4 cellular contexts compared by ENCODE assay signal in genomic region chr12:120498870-120499515, GRCh38.
TF ChIP-seq lines count a peak whose summit lies in the region.

No MANE protein-coding gene starts in this region.

TF ChIP-seq in SK-N-SH, 30 proteins besides CTCF, POLR2A, EP300 and RAD21:
- TF ChIP-seq FOXJ3 (CRISPR knock-in tag; IDR thresholded peaks at IDR 0.05) (no peak), YY1 (IDR thresholded peaks at IDR 0.05; ENCODE audit: low read depth) (no peak), GATA2 (CRISPR knock-in tag; IDR thresholded peaks at IDR 0.05) (no peak), TEAD4 (IDR thresholded peaks at IDR 0.05; ENCODE audit: borderline replicate concordance, insufficient read depth) (no peak), RFX5 (IDR thresholded peaks at IDR 0.05; ENCODE audit: low read length) (no peak), FOSL2 (IDR thresholded peaks at IDR 0.05; ENCODE audit: borderline replicate concordance, low read depth) (no peak), MEF2A (IDR thresholded peaks at IDR 0.05; ENCODE audit: borderline replicate concordance, low read depth) (no peak)
- TF ChIP-seq, protein P1, sequence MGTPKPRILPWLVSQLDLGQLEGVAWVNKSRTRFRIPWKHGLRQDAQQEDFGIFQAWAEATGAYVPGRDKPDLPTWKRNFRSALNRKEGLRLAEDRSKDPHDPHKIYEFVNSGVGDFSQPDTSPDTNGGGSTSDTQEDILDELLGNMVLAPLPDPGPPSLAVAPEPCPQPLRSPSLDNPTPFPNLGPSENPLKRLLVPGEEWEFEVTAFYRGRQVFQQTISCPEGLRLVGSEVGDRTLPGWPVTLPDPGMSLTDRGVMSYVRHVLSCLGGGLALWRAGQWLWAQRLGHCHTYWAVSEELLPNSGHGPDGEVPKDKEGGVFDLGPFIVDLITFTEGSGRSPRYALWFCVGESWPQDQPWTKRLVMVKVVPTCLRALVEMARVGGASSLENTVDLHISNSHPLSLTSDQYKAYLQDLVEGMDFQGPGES (IDR thresholded peaks at IDR 0.05; ENCODE audit: low read depth, low read length), result no peak

TF ChIP-seq in SK-N-SH treated with all-trans-retinoic acid at 6 μM for 48 hours, 23 proteins besides CTCF, POLR2A, EP300 and RAD21 (continues in another document):
- TF ChIP-seq POU6F1 (CRISPR knock-in tag; IDR thresholded peaks at IDR 0.05; ENCODE audit: borderline replicate concordance, low read depth) (no peak), SNAI2 (CRISPR knock-in tag; IDR thresholded peaks at IDR 0.05) (no peak), ZC3H10 (CRISPR knock-in tag; IDR thresholded peaks at IDR 0.05) (no peak), PPARA (CRISPR knock-in tag; IDR thresholded peaks at IDR 0.05; ENCODE audit: borderline replicate concordance) (no peak), CSDC2 (CRISPR knock-in tag; IDR thresholded peaks at IDR 0.05) (no peak), ZFP30 (CRISPR knock-in tag; IDR thresholded peaks at IDR 0.05) (no peak), ZNF8 (CRISPR knock-in tag; IDR thresholded peaks at IDR 0.05) (no peak), TCF4 (CRISPR knock-in tag; IDR thresholded peaks at IDR 0.05; ENCODE audit: borderline replicate concordance) (no peak), ISL1 (CRISPR knock-in tag; IDR thresholded peaks at IDR 0.05) (no peak)
- TF ChIP-seq, protein P2, sequence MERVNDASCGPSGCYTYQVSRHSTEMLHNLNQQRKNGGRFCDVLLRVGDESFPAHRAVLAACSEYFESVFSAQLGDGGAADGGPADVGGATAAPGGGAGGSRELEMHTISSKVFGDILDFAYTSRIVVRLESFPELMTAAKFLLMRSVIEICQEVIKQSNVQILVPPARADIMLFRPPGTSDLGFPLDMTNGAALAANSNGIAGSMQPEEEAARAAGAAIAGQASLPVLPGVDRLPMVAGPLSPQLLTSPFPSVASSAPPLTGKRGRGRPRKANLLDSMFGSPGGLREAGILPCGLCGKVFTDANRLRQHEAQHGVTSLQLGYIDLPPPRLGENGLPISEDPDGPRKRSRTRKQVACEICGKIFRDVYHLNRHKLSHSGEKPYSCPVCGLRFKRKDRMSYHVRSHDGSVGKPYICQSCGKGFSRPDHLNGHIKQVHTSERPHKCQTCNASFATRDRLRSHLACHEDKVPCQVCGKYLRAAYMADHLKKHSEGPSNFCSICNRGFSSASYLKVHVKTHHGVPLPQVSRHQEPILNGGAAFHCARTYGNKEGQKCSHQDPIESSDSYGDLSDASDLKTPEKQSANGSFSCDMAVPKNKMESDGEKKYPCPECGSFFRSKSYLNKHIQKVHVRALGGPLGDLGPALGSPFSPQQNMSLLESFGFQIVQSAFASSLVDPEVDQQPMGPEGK (CRISPR knock-in tag; IDR thresholded peaks at IDR 0.05; ENCODE audit: borderline replicate concordance), result no peak
- TF ChIP-seq, protein P3, sequence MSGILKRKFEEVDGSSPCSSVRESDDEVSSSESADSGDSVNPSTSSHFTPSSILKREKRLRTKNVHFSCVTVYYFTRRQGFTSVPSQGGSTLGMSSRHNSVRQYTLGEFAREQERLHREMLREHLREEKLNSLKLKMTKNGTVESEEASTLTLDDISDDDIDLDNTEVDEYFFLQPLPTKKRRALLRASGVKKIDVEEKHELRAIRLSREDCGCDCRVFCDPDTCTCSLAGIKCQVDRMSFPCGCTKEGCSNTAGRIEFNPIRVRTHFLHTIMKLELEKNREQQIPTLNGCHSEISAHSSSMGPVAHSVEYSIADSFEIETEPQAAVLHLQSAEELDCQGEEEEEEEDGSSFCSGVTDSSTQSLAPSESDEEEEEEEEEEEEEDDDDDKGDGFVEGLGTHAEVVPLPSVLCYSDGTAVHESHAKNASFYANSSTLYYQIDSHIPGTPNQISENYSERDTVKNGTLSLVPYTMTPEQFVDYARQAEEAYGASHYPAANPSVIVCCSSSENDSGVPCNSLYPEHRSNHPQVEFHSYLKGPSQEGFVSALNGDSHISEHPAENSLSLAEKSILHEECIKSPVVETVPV (CRISPR knock-in tag; IDR thresholded peaks at IDR 0.05), result no peak

TF ChIP-seq in GM23338, 12 proteins besides CTCF, POLR2A, EP300 and RAD21:
- TF ChIP-seq EZH2phosphoT487 (IDR thresholded peaks at IDR 0.05; ENCODE audit: unreplicated experiment) (no peak), ZNF331 (CRISPR knock-in tag; IDR thresholded peaks at IDR 0.05; ENCODE audit: low read depth) (no peak), POLR2AphosphoS5 (IDR thresholded peaks at IDR 0.05; ENCODE audit: low read depth) (peak; percentile 45; the same call in 1 of the 2 replicates), JUNB (IDR thresholded peaks at IDR 0.05; ENCODE audit: unreplicated experiment) (no peak)

TF ChIP-seq in K562, 482 proteins besides CTCF, POLR2A, EP300 and RAD21:
- TF ChIP-seq NRF1 (conservative IDR thresholded peaks at IDR 0.05 in 1 of 2, IDR thresholded peaks at IDR 0.05 in 1 of 2), result no peak
- no peak for TF ChIP-seq ZC3H8 (IDR thresholded peaks at IDR 0.05)
- TF ChIP-seq ZNF668 (CRISPR knock-in tag; IDR thresholded peaks at IDR 0.05), result no peak
- no peak for TF ChIP-seq STAT5A (IDR thresholded peaks at IDR 0.05; ENCODE audit: borderline replicate concordance, low read length)
- TF ChIP-seq NR0B1 (IDR thresholded peaks at IDR 0.05; ENCODE audit: partially characterized antibody), result no peak
- no peak for TF ChIP-seq RCOR1 (IDR thresholded peaks at IDR 0.05; ENCODE audit: borderline replicate concordance in 1 of 2, low read depth in 2 of 2, low read length in 2 of 2)
- no peak for TF ChIP-seq PYGO2 (tag; IDR thresholded peaks at IDR 0.05)
- no peak for TF ChIP-seq ZNF76 (CRISPR knock-in tag; IDR thresholded peaks at IDR 0.05; ENCODE audit: borderline replicate concordance)
- TF ChIP-seq HOMEZ (CRISPR knock-in tag; IDR thresholded peaks at IDR 0.05), result no peak
- no peak for TF ChIP-seq ZNF644 (tag; IDR thresholded peaks at IDR 0.05; ENCODE audit: low read depth)
- TF ChIP-seq, protein P4, sequence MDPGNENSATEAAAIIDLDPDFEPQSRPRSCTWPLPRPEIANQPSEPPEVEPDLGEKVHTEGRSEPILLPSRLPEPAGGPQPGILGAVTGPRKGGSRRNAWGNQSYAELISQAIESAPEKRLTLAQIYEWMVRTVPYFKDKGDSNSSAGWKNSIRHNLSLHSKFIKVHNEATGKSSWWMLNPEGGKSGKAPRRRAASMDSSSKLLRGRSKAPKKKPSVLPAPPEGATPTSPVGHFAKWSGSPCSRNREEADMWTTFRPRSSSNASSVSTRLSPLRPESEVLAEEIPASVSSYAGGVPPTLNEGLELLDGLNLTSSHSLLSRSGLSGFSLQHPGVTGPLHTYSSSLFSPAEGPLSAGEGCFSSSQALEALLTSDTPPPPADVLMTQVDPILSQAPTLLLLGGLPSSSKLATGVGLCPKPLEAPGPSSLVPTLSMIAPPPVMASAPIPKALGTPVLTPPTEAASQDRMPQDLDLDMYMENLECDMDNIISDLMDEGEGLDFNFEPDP (CRISPR knock-in tag; IDR thresholded peaks at IDR 0.05), result no peak
- TF ChIP-seq, protein P2 (CRISPR knock-in tag; IDR thresholded peaks at IDR 0.05; ENCODE audit: borderline replicate concordance), result no peak
- no peak for TF ChIP-seq BCOR (IDR thresholded peaks at IDR 0.05)
- TF ChIP-seq ZNF184 (CRISPR knock-in tag; IDR thresholded peaks at IDR 0.05), result no peak
- TF ChIP-seq ZNF239 (CRISPR knock-in tag; IDR thresholded peaks at IDR 0.05), result no peak
- TF ChIP-seq, protein P5, sequence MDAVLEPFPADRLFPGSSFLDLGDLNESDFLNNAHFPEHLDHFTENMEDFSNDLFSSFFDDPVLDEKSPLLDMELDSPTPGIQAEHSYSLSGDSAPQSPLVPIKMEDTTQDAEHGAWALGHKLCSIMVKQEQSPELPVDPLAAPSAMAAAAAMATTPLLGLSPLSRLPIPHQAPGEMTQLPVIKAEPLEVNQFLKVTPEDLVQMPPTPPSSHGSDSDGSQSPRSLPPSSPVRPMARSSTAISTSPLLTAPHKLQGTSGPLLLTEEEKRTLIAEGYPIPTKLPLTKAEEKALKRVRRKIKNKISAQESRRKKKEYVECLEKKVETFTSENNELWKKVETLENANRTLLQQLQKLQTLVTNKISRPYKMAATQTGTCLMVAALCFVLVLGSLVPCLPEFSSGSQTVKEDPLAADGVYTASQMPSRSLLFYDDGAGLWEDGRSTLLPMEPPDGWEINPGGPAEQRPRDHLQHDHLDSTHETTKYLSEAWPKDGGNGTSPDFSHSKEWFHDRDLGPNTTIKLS (IDR thresholded peaks at IDR 0.05; ENCODE audit: borderline replicate concordance, low read depth), result no peak
- TF ChIP-seq, protein P6, sequence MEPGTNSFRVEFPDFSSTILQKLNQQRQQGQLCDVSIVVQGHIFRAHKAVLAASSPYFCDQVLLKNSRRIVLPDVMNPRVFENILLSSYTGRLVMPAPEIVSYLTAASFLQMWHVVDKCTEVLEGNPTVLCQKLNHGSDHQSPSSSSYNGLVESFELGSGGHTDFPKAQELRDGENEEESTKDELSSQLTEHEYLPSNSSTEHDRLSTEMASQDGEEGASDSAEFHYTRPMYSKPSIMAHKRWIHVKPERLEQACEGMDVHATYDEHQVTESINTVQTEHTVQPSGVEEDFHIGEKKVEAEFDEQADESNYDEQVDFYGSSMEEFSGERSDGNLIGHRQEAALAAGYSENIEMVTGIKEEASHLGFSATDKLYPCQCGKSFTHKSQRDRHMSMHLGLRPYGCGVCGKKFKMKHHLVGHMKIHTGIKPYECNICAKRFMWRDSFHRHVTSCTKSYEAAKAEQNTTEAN (CRISPR knock-in tag; IDR thresholded peaks at IDR 0.05), result no peak
- no peak for TF ChIP-seq RBM17 (IDR thresholded peaks at IDR 0.05; ENCODE audit: borderline replicate concordance, low read depth, low read length)
